8 cellular contexts compared by ENCODE assay signal in genomic region chr2:187842978-187843847, GRCh38.
DNase-seq lines count a peak whose midpoint lies in the region; ATAC-seq and TF ChIP-seq lines count a peak whose summit lies in the region.

No MANE protein-coding gene starts in this region.

- CTCF ChIA-PET in SK-N-SH (lab: Yijun Ruan, JAX), result interaction anchor here (0.6 to 4.2 kb wide), 17 partner anchors 8 to 1649 kb away, joined by 3 to 33 read pairs (median 4); no protein-coding TSS in a partner anchor
- CTCF ChIA-PET in activated CD4-positive, alpha-beta T cell treated with anti-CD3 and anti-CD28 coated beads for 36 hours (lab: Charles Lee), result interaction anchor here (0.6 to 3.7 kb wide), 5 partner anchors 128 to 343 kb away, joined by 3 to 34 read pairs (median 5); no protein-coding TSS in a partner anchor

- H3K36me3 ChIP-seq in SK-N-SH (replicated peaks in 1 of 2; ENCODE audit: control insufficient read depth in 1 of 2, insufficient read depth in 2 of 2, low read length in 1 of 2) (no peaks in the 10 kb centered on the region), sigmoid colon (no peaks in the 10 kb centered on the region)

- peaks cover 0 to 1% (median 0%) of the 10 kb centered on the region in 3 donors for H3K27me3 Mint-ChIP-seq in immature natural killer cell (ENCODE audit: low read depth in 3 of 3)
- no peaks in the 10 kb centered on the region for H3K27me3 Mint-ChIP-seq in activated CD4-positive, alpha-beta T cell treated with anti-CD3 and anti-CD28 coated beads for 36 hours

- no peaks in the 10 kb centered on the region for H3K4me1 Mint-ChIP-seq in immature natural killer cell
- no peaks in the 10 kb centered on the region for H3K4me1 Mint-ChIP-seq in activated CD4-positive, alpha-beta T cell treated with anti-CD3 and anti-CD28 coated beads for 36 hours

- H4K20me1 ChIP-seq in SK-N-SH (ENCODE audit: insufficient read depth), result no peaks in the 10 kb centered on the region

- H3F3A ChIP-seq in SK-N-SH (replicated peaks; ENCODE audit: insufficient read depth), result peaks cover 3% of the 10 kb centered on the region

- H3K27me3 ChIP-seq in SK-N-SH (ENCODE audit: insufficient read depth) (no peaks in the 10 kb centered on the region), foreskin keratinocyte (no peaks in the 10 kb centered on the region), sigmoid colon (no peaks in the 10 kb centered on the region)

- 61% methylated on average over 8 of the region's 8 CpGs for WGBS in SK-N-SH (ENCODE audit: low lambda C conversion rate)
- 46 to 59% methylated on average over 8 of the region's 8 CpGs for WGBS in sigmoid colon, 2 donors

- TF ChIP-seq EP300 in SK-N-SH (IDR thresholded peaks at IDR 0.05; ENCODE audit: borderline replicate concordance in 1 of 2, low read depth in 1 of 2, low read length in 1 of 2) (no peak), sigmoid colon (IDR thresholded peaks at IDR 0.05) (no peak)

- peak; percentile 77 for TF ChIP-seq RAD21 in SK-N-SH (IDR thresholded peaks at IDR 0.05; ENCODE audit: low read length)

- H3K4me1 ChIP-seq in SK-N-SH (ENCODE audit: control insufficient read depth in 1 of 2, insufficient read depth in 2 of 2, low read depth in 1 of 2, low read length in 1 of 2) (no peaks in the 10 kb centered on the region), foreskin keratinocyte (no peaks in the 10 kb centered on the region), sigmoid colon (no peaks in the 10 kb centered on the region)

- no peak overlapping the region for H3K27ac ChIP-seq in SK-N-SH (ENCODE audit: low read depth in 2 of 2, low read length in 1 of 2)
- no peak overlapping the region for H3K27ac ChIP-seq in foreskin keratinocyte
- no peak overlapping the region for H3K27ac ChIP-seq in sigmoid colon

- H3K36me3 Mint-ChIP-seq in immature natural killer cell, result no peaks in the 10 kb centered on the region
- H3K36me3 Mint-ChIP-seq in activated CD4-positive, alpha-beta T cell treated with anti-CD3 and anti-CD28 coated beads for 36 hours (ENCODE audit: low read depth), result no peaks in the 10 kb centered on the region

- H3K79me2 ChIP-seq in SK-N-SH (ENCODE audit: insufficient read depth), result no peaks in the 10 kb centered on the region

- H3K9me2 ChIP-seq in SK-N-SH, result no peaks in the 10 kb centered on the region

- intact Hi-C loops in sigmoid colon (cut with DNase I), result no loop called here
- intact Hi-C loops in activated CD4-positive, alpha-beta T cell treated with anti-CD3 and anti-CD28 coated beads for 36 hours (cut with DNase I, micrococcal nuclease), result loop anchor here (1.0 to 2.0 kb wide), 3 partner anchors 262 to 343 kb away; no protein-coding TSS in a partner anchor

- ATAC-seq in GM21390 (IDR thresholded peaks at IDR 0.05; ENCODE audit: unreplicated experiment), result peak; percentile 72
- ATAC-seq in foreskin keratinocyte, result peak; percentile 74
- no peak for ATAC-seq in activated CD4-positive, alpha-beta T cell treated with anti-CD3 and anti-CD28 coated beads for 36 hours

- H3K4me2 ChIP-seq in SK-N-SH, result no peak overlapping the region

- no peak for TF ChIP-seq POLR2A in sigmoid colon (IDR thresholded peaks at IDR 0.05)

- peaks cover 0 to 17% (median 0%) of the 10 kb centered on the region in 6 donors for H3K9me3 Mint-ChIP-seq in immature natural killer cell
- no peaks in the 10 kb centered on the region for H3K9me3 Mint-ChIP-seq in activated CD4-positive, alpha-beta T cell treated with anti-CD3 and anti-CD28 coated beads for 36 hours (ENCODE audit: low read depth)

- no peak overlapping the region for H3K4me3 Mint-ChIP-seq in immature natural killer cell
- H3K4me3 Mint-ChIP-seq in activated CD4-positive, alpha-beta T cell treated with anti-CD3 and anti-CD28 coated beads for 36 hours, result no peak overlapping the region

- peak; percentile 55; the same call in 1 of the 2 replicates for TF ChIP-seq CTCF in LNCAP (IDR thresholded peaks at IDR 0.05)
- TF ChIP-seq CTCF in SK-N-SH (IDR thresholded peaks at IDR 0.05), result peak; percentile 81
- TF ChIP-seq CTCF in foreskin keratinocyte (conservative IDR thresholded peaks at IDR 0.05), result peak; percentile 84
- TF ChIP-seq CTCF in sigmoid colon (IDR thresholded peaks at IDR 0.05), result peak in 3 of 4 experiments; percentile 25 to 47 (median 27)

- H3K4me3 ChIP-seq in SK-N-SH (ENCODE audit: low read depth in 2 of 2, low read length in 1 of 2) (no peak overlapping the region; a peak in 1 of 4 replicates), sigmoid colon (no peak overlapping the region)

- H2AFZ ChIP-seq in SK-N-SH (ENCODE audit: low read depth), result peak overlapping the region; percentile 68; the same call in 1 of the 2 replicates

- H3K27ac Mint-ChIP-seq in immature natural killer cell, result no peak overlapping the region
- no peak overlapping the region for H3K27ac Mint-ChIP-seq in activated CD4-positive, alpha-beta T cell treated with anti-CD3 and anti-CD28 coated beads for 36 hours

- H3K9me3 ChIP-seq in SK-N-SH (no peaks in the 10 kb centered on the region), sigmoid colon (no peaks in the 10 kb centered on the region)

- H3K9ac ChIP-seq in SK-N-SH, result no peak overlapping the region

- POLR2A ChIA-PET in SK-N-SH (lab: Yijun Ruan, JAX), result no interaction called here
- POLR2A ChIA-PET in activated CD4-positive, alpha-beta T cell treated with anti-CD3 and anti-CD28 coated beads for 36 hours (lab: Charles Lee), result no interaction called here

- DNase-seq in DMS53 (lab: John Stamatoyannopoulos, UW) (peak; percentile 90), SK-N-SH (peak; percentile 15), foreskin keratinocyte (peak; percentile 18 to 51), sigmoid colon (no peak), immature natural killer cell (no peak)
- DNase-seq in activated CD4-positive, alpha-beta T cell treated with anti-CD3 and anti-CD28 coated beads for 36 hours, result no peak

TF ChIP-seq in SK-N-SH, 30 proteins besides CTCF, POLR2A, EP300 and RAD21 (continues in another document):
- TF ChIP-seq EZH2phosphoT487 (IDR thresholded peaks at IDR 0.05; ENCODE audit: borderline replicate concordance, low read depth), result no peak
- no peak for TF ChIP-seq GATA2 (CRISPR knock-in tag; IDR thresholded peaks at IDR 0.05)
- no peak for TF ChIP-seq REST (IDR thresholded peaks at IDR 0.05; ENCODE audit: low read depth, low read length)
- TF ChIP-seq FOSL2 (IDR thresholded peaks at IDR 0.05; ENCODE audit: borderline replicate concordance, low read depth), result no peak
- TF ChIP-seq PBX3 (IDR thresholded peaks at IDR 0.05), result no peak
- no peak for TF ChIP-seq USF2 (IDR thresholded peaks at IDR 0.05; ENCODE audit: borderline replicate concordance, low read depth, low read length)
- no peak for TF ChIP-seq POLR2AphosphoS5 (IDR thresholded peaks at IDR 0.05; ENCODE audit: low read depth, low read length)
- TF ChIP-seq TAF1 (IDR thresholded peaks at IDR 0.05; ENCODE audit: borderline replicate concordance, low read depth, low read length), result no peak
- no peak for TF ChIP-seq MAX (IDR thresholded peaks at IDR 0.05; ENCODE audit: low read depth)
- TF ChIP-seq JUND (IDR thresholded peaks at IDR 0.05), result no peak
- TF ChIP-seq RFX5 (IDR thresholded peaks at IDR 0.05; ENCODE audit: low read length), result no peak
- no peak for TF ChIP-seq CHD2 (IDR thresholded peaks at IDR 0.05; ENCODE audit: low read length, partially characterized antibody)
- peak; percentile 67 for TF ChIP-seq SMC3 (IDR thresholded peaks at IDR 0.05; ENCODE audit: low read depth, low read length)
- peak; percentile 32; the same call in 1 of the 2 replicates for TF ChIP-seq TEAD4 (IDR thresholded peaks at IDR 0.05; ENCODE audit: borderline replicate concordance, insufficient read depth)

Comparison
In these comparisons a context has a peak if more than half of its experiments do, and no peak if none do; other contexts are left out.
1. DNase-seq: peak in DMS53 (single experiment), SK-N-SH (single experiment) and foreskin keratinocyte (2 of 2); none in sigmoid colon (single experiment), immature natural killer cell (0 of 3) and activated CD4-positive, alpha-beta T cell treated with anti-CD3 and anti-CD28 coated beads for 36 hours (single experiment).
2. CTCF ChIP-seq: peak in every context shown above with its lines; median percentile 84 in foreskin keratinocyte; 81 in SK-N-SH; 55 in LNCAP; 27 in sigmoid colon.